Comparison of ENCODE assay signal across 1 cellular context in the genomic region with DNA sequence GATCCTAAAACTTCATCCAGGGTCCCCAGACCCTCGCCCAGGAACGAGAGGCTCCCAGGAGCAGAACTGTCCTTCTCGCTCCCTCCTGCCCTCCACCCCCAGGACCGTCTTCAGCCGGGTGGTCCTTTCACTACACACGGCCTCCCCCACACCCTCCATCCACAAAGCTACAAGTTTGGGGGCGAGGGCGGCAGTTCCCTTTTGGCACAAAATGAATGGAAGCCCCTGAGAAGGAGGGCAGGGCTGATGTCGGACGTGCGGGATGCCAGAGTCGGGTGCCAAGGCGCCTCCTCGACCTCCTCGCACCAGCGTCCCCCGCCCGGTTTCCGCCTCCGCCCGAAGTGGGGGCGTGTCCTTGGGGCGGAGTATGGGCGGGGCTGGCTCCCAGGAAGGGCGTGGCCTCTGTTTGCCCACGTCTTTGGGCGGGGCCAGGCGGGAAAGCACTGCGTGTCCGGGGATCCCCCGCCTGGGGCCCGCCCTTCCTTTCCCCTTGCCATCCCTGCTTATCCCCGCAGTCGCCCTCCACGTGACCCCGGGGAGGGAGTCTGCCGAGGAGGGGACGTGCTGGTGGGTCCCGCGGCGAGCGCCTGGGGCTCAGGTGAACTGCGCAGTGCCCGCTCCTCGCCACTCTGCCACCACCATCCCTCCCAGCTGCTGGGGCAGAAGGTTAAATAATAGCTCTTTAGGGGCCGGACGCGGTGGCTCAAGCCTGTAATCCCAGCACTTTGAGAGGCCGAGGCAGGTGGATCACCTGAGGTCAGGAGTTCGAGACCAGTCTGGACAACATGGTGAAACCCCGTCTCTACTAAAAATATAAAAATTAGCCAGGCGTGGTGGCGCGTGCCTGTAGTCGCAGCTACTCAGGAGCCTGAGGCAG.
TF ChIP-seq lines count a peak whose summit lies in the region.

No MANE protein-coding gene starts in this region.

TF ChIP-seq in HEK293, 187 proteins besides CTCF, POLR2A, EP300 and RAD21 (continued from another document and continues in another):
- TF ChIP-seq, protein P1, sequence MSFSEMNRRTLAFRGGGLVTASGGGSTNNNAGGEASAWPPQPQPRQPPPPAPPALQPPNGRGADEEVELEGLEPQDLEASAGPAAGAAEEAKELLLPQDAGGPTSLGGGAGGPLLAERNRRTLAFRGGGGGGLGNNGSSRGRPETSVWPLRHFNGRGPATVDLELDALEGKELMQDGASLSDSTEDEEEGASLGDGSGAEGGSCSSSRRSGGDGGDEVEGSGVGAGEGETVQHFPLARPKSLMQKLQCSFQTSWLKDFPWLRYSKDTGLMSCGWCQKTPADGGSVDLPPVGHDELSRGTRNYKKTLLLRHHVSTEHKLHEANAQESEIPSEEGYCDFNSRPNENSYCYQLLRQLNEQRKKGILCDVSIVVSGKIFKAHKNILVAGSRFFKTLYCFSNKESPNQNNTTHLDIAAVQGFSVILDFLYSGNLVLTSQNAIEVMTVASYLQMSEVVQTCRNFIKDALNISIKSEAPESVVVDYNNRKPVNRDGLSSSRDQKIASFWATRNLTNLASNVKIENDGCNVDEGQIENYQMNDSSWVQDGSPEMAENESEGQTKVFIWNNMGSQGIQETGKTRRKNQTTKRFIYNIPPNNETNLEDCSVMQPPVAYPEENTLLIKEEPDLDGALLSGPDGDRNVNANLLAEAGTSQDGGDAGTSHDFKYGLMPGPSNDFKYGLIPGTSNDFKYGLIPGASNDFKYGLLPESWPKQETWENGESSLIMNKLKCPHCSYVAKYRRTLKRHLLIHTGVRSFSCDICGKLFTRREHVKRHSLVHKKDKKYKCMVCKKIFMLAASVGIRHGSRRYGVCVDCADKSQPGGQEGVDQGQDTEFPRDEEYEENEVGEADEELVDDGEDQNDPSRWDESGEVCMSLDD (tag by site-specific recombination; IDR thresholded peaks at IDR 0.05) = peak; percentile 52; the same call in 1 of the 2 replicates
- peak; percentile 98 for TF ChIP-seq SP3 (tag by site-specific recombination; IDR thresholded peaks at IDR 0.05)
- peak; percentile 64; the same call in 1 of the 2 replicates for TF ChIP-seq KLF16 (tag by site-specific recombination; IDR thresholded peaks at IDR 0.05)
- TF ChIP-seq ZNF239 (tag by site-specific recombination; IDR thresholded peaks at IDR 0.05) = no peak
- TF ChIP-seq ZNF544 (tag by site-specific recombination; IDR thresholded peaks at IDR 0.05) = no peak
- no peak for TF ChIP-seq ZFP37 (tag by site-specific recombination; IDR thresholded peaks at IDR 0.05)
- no peak for TF ChIP-seq ZNF777 (tag by site-specific recombination; IDR thresholded peaks at IDR 0.05; ENCODE audit: borderline replicate concordance)
- no peak for TF ChIP-seq YY1 (tag by site-specific recombination; IDR thresholded peaks at IDR 0.05)
- no peak for TF ChIP-seq ZNF140 (tag by site-specific recombination; IDR thresholded peaks at IDR 0.05)
- TF ChIP-seq ZNF354C (tag by site-specific recombination; IDR thresholded peaks at IDR 0.05; ENCODE audit: borderline replicate concordance, low read depth) = no peak
- TF ChIP-seq SCRT2 (tag by site-specific recombination; IDR thresholded peaks at IDR 0.05) = no peak
- no peak for TF ChIP-seq ZNF510 (tag by site-specific recombination; IDR thresholded peaks at IDR 0.05; ENCODE audit: insufficient replicate concordance)
- TF ChIP-seq ZNF391 (tag by site-specific recombination; IDR thresholded peaks at IDR 0.05; ENCODE audit: borderline replicate concordance, low read depth) = no peak
- TF ChIP-seq BCL11A (tag by site-specific recombination; IDR thresholded peaks at IDR 0.05; ENCODE audit: low read depth) = peak; percentile 21; the same call in 1 of the 2 replicates
- TF ChIP-seq BCL11B (tag by site-specific recombination; IDR thresholded peaks at IDR 0.05; ENCODE audit: low read depth) = no peak
- no peak for TF ChIP-seq ZNF670 (tag by site-specific recombination; IDR thresholded peaks at IDR 0.05; ENCODE audit: low read depth)
- TF ChIP-seq ZNF10 (tag by site-specific recombination; IDR thresholded peaks at IDR 0.05) = peak; percentile 87
- TF ChIP-seq, protein P2, sequence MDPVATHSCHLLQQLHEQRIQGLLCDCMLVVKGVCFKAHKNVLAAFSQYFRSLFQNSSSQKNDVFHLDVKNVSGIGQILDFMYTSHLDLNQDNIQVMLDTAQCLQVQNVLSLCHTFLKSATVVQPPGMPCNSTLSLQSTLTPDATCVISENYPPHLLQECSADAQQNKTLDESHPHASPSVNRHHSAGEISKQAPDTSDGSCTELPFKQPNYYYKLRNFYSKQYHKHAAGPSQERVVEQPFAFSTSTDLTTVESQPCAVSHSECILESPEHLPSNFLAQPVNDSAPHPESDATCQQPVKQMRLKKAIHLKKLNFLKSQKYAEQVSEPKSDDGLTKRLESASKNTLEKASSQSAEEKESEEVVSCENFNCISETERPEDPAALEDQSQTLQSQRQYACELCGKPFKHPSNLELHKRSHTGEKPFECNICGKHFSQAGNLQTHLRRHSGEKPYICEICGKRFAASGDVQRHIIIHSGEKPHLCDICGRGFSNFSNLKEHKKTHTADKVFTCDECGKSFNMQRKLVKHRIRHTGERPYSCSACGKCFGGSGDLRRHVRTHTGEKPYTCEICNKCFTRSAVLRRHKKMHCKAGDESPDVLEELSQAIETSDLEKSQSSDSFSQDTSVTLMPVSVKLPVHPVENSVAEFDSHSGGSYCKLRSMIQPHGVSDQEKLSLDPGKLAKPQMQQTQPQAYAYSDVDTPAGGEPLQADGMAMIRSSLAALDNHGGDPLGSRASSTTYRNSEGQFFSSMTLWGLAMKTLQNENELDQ (tag by site-specific recombination; IDR thresholded peaks at IDR 0.05; ENCODE audit: low read depth) = no peak
- TF ChIP-seq, protein P3, sequence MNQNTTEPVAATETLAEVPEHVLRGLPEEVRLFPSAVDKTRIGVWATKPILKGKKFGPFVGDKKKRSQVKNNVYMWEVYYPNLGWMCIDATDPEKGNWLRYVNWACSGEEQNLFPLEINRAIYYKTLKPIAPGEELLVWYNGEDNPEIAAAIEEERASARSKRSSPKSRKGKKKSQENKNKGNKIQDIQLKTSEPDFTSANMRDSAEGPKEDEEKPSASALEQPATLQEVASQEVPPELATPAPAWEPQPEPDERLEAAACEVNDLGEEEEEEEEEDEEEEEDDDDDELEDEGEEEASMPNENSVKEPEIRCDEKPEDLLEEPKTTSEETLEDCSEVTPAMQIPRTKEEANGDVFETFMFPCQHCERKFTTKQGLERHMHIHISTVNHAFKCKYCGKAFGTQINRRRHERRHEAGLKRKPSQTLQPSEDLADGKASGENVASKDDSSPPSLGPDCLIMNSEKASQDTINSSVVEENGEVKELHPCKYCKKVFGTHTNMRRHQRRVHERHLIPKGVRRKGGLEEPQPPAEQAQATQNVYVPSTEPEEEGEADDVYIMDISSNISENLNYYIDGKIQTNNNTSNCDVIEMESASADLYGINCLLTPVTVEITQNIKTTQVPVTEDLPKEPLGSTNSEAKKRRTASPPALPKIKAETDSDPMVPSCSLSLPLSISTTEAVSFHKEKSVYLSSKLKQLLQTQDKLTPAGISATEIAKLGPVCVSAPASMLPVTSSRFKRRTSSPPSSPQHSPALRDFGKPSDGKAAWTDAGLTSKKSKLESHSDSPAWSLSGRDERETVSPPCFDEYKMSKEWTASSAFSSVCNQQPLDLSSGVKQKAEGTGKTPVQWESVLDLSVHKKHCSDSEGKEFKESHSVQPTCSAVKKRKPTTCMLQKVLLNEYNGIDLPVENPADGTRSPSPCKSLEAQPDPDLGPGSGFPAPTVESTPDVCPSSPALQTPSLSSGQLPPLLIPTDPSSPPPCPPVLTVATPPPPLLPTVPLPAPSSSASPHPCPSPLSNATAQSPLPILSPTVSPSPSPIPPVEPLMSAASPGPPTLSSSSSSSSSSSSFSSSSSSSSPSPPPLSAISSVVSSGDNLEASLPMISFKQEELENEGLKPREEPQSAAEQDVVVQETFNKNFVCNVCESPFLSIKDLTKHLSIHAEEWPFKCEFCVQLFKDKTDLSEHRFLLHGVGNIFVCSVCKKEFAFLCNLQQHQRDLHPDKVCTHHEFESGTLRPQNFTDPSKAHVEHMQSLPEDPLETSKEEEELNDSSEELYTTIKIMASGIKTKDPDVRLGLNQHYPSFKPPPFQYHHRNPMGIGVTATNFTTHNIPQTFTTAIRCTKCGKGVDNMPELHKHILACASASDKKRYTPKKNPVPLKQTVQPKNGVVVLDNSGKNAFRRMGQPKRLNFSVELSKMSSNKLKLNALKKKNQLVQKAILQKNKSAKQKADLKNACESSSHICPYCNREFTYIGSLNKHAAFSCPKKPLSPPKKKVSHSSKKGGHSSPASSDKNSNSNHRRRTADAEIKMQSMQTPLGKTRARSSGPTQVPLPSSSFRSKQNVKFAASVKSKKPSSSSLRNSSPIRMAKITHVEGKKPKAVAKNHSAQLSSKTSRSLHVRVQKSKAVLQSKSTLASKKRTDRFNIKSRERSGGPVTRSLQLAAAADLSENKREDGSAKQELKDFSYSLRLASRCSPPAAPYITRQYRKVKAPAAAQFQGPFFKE (tag by site-specific recombination; IDR thresholded peaks at IDR 0.05; ENCODE audit: borderline replicate concordance) = no peak
- no peak for TF ChIP-seq ZNF707 (tag by site-specific recombination; IDR thresholded peaks at IDR 0.05)
- TF ChIP-seq KLF9 (tag by site-specific recombination; IDR thresholded peaks at IDR 0.05; ENCODE audit: low read depth) = peak; percentile 92
- TF ChIP-seq, protein P4, sequence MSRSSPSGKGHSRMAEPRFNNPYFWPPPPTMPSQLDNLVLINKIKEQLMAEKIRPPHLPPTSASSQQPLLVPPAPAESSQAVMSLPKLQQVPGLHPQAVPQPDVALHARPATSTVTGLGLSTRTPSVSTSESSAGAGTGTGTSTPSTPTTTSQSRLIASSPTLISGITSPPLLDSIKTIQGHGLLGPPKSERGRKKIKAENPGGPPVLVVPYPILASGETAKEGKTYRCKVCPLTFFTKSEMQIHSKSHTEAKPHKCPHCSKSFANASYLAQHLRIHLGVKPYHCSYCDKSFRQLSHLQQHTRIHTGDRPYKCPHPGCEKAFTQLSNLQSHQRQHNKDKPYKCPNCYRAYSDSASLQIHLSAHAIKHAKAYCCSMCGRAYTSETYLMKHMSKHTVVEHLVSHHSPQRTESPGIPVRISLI (tag by site-specific recombination; IDR thresholded peaks at IDR 0.05) = no peak
- no peak for TF ChIP-seq ZFP3 (tag by site-specific recombination; IDR thresholded peaks at IDR 0.05; ENCODE audit: low read depth)
- TF ChIP-seq HOXA7 (CRISPR knock-in tag; IDR thresholded peaks at IDR 0.05; ENCODE audit: borderline replicate concordance) = no peak
- no peak for TF ChIP-seq ZNF624 (tag by site-specific recombination; IDR thresholded peaks at IDR 0.05)
- no peak; the same call in 1 of the 2 replicates for TF ChIP-seq ZNF629 (tag by site-specific recombination; IDR thresholded peaks at IDR 0.05)
- no peak for TF ChIP-seq ZSCAN30 (tag by site-specific recombination; IDR thresholded peaks at IDR 0.05)
- no peak for TF ChIP-seq ZNF426 (tag by site-specific recombination; IDR thresholded peaks at IDR 0.05)
- TF ChIP-seq, protein P5, sequence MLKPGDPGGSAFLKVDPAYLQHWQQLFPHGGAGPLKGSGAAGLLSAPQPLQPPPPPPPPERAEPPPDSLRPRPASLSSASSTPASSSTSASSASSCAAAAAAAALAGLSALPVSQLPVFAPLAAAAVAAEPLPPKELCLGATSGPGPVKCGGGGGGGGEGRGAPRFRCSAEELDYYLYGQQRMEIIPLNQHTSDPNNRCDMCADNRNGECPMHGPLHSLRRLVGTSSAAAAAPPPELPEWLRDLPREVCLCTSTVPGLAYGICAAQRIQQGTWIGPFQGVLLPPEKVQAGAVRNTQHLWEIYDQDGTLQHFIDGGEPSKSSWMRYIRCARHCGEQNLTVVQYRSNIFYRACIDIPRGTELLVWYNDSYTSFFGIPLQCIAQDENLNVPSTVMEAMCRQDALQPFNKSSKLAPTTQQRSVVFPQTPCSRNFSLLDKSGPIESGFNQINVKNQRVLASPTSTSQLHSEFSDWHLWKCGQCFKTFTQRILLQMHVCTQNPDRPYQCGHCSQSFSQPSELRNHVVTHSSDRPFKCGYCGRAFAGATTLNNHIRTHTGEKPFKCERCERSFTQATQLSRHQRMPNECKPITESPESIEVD (tag by site-specific recombination; IDR thresholded peaks at IDR 0.05) = no peak
- TF ChIP-seq, protein P6, sequence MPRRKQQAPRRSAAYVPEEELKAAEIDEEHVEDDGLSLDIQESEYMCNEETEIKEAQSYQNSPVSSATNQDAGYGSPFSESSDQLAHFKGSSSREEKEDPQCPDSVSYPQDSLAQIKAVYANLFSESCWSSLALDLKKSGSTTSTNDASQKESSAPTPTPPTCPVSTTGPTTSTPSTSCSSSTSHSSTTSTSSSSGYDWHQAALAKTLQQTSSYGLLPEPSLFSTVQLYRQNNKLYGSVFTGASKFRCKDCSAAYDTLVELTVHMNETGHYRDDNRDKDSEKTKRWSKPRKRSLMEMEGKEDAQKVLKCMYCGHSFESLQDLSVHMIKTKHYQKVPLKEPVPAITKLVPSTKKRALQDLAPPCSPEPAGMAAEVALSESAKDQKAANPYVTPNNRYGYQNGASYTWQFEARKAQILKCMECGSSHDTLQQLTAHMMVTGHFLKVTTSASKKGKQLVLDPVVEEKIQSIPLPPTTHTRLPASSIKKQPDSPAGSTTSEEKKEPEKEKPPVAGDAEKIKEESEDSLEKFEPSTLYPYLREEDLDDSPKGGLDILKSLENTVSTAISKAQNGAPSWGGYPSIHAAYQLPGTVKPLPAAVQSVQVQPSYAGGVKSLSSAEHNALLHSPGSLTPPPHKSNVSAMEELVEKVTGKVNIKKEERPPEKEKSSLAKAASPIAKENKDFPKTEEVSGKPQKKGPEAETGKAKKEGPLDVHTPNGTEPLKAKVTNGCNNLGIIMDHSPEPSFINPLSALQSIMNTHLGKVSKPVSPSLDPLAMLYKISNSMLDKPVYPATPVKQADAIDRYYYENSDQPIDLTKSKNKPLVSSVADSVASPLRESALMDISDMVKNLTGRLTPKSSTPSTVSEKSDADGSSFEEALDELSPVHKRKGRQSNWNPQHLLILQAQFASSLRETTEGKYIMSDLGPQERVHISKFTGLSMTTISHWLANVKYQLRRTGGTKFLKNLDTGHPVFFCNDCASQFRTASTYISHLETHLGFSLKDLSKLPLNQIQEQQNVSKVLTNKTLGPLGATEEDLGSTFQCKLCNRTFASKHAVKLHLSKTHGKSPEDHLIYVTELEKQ (tag by site-specific recombination; IDR thresholded peaks at IDR 0.05; ENCODE audit: borderline replicate concordance) = no peak
- TF ChIP-seq ZNF324 (tag by site-specific recombination; IDR thresholded peaks at IDR 0.05) = no peak
- TF ChIP-seq ZNF24 (tag by site-specific recombination; IDR thresholded peaks at IDR 0.05) = no peak
- no peak for TF ChIP-seq ZNF596 (tag by site-specific recombination; IDR thresholded peaks at IDR 0.05)
- TF ChIP-seq ZNF404 (tag by site-specific recombination; IDR thresholded peaks at IDR 0.05) = no peak
- no peak for TF ChIP-seq HOXC10 (CRISPR knock-in tag; IDR thresholded peaks at IDR 0.05)
- TF ChIP-seq ZNF184 (tag by site-specific recombination; IDR thresholded peaks at IDR 0.05) = no peak
- TF ChIP-seq, protein P7, sequence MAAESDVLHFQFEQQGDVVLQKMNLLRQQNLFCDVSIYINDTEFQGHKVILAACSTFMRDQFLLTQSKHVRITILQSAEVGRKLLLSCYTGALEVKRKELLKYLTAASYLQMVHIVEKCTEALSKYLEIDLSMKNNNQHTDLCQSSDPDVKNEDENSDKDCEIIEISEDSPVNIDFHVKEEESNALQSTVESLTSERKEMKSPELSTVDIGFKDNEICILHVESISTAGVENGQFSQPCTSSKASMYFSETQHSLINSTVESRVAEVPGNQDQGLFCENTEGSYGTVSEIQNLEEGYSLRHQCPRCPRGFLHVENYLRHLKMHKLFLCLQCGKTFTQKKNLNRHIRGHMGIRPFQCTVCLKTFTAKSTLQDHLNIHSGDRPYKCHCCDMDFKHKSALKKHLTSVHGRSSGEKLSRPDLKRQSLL (tag by site-specific recombination; IDR thresholded peaks at IDR 0.05) = no peak
- TF ChIP-seq KLF7 (tag by site-specific recombination; IDR thresholded peaks at IDR 0.05; ENCODE audit: borderline replicate concordance) = no peak; the same call in 1 of the 2 replicates
- no peak for TF ChIP-seq ZNF311 (tag by site-specific recombination; IDR thresholded peaks at IDR 0.05; ENCODE audit: borderline replicate concordance)
